In genomic region chr11:58582437-58582836, GRCh38 we compare ENCODE assay signal across 1 cellular context.
TF ChIP-seq lines count a peak whose summit lies in the region.

No MANE protein-coding gene starts in this region.

TF ChIP-seq in endothelial cell of umbilical vein, 7 proteins besides CTCF, POLR2A, EP300 and RAD21:
- TF ChIP-seq EZH2 (IDR thresholded peaks at IDR 0.05; ENCODE audit: borderline replicate concordance, low read depth, low read length, severe bottlenecking) (no peak), POLR2AphosphoS5 (IDR thresholded peaks at IDR 0.05; ENCODE audit: insufficient read depth, low read depth, low read length) (no peak), JUN (IDR thresholded peaks at IDR 0.05; ENCODE audit: borderline replicate concordance, insufficient read depth, insufficient read length, low read depth) (no peak), FOS (IDR thresholded peaks at IDR 0.05; ENCODE audit: borderline replicate concordance, insufficient read depth, low read length) (no peak)
